Comparison of ENCODE assay signal across 25 cellular contexts in genomic region chr19:513368-514165, GRCh38. TPM values are rescaled to one million over a fixed set of nuclear protein-coding genes. Genes with fewer than 3 reads are reported as not detected.
A peak's percentile ranks its signal among the peaks of the same experiment; 100 is the strongest.
DNase-seq lines count a peak whose midpoint lies in the region; ATAC-seq and TF ChIP-seq lines count a peak whose summit lies in the region.
"Had no signal": no experiment of that assay in that cellular context is flagged by ENCODE, and none has a peak within 500 bp of the region (broad histone marks: within the 10 kb centered on the region; RNA-seq: fewer than 3 reads in every experiment).

No MANE protein-coding gene starts in this region.

- H3K9me3 ChIP-seq in vagina: no peaks in the 10 kb centered on the region
- H3K9me3 ChIP-seq: BE2C, Peyer's patch, SJCRH30 had no signal

- CTCF ChIA-PET in activated CD8-positive, alpha-beta T cell treated with anti-CD3 and anti-CD28 coated beads, Interleukin-2, amount 10 ng/mL, durations not matched to agents 7 days and 5 days (lab: Charles Lee): no interaction called here
- CTCF ChIA-PET in activated CD8-positive, alpha-beta T cell treated with anti-CD3 and anti-CD28 coated beads for 36 hours (lab: Charles Lee): no interaction called here

- peak overlapping the region; percentile 54 for H3K27ac Mint-ChIP-seq in activated CD8-positive, alpha-beta T cell treated with anti-CD3 and anti-CD28 coated beads, Interleukin-2, amount 10 ng/mL, durations not matched to agents 7 days and 5 days
- H3K27ac Mint-ChIP-seq in activated CD8-positive, alpha-beta T cell treated with anti-CD3 and anti-CD28 coated beads for 36 hours: no peak overlapping the region
- H3K27ac Mint-ChIP-seq in endothelial cell (ENCODE audit: unreplicated experiment): no peak overlapping the region

- DNase-seq in activated CD8-positive, alpha-beta T cell treated with anti-CD3 and anti-CD28 coated beads, Interleukin-2, amount 10 ng/mL, durations not matched to agents 7 days and 5 days: no peak
- DNase-seq in activated CD8-positive, alpha-beta T cell treated with anti-CD3 and anti-CD28 coated beads for 36 hours: no peak
- DNase-seq in endothelial cell (ENCODE audit: low spot score) (no peak), vagina (ENCODE audit: extremely low spot score in 2 of 2) (no peak), Ammon's horn (ENCODE audit: low spot score) (no peak), kidney tubule cell (ENCODE audit: low spot score) (no peak)
- DNase-seq: activated CD4-positive, alpha-beta T cell treated with anti-CD3 and anti-CD28 coated beads, Interleukin-2, amount 50 U/mL, for 1 hour; activated T-cell treated with anti-CD3 and anti-CD28 coated beads for 4 hours; amniotic stem cell; BE2C; caudate nucleus; DMS 273 treated with DMSO at 0.1 percent for 48 hours; foreskin melanocyte; NCI-H2107; NCI-H510A treated with DMSO at 0.1 percent for 48 hours; NK-92 treated with Interleukin-12 subunit alpha and Interleukin-12 subunit beta, amount 100 ng/mL, for 24 hours; Peyer's patch; stimulated activated CD4-positive, alpha-beta T cell treated with anti-CD3 and anti-CD28 coated beads, Interleukin-12 subunit alpha, Interleukin-12 subunit beta, amount 100 ng/mL, for 4 hours had no signal

- peak overlapping the region; percentile 62 for H3K27ac ChIP-seq in vagina
- H3K27ac ChIP-seq: SJCRH30, VCaP had no signal

- ATAC-seq in activated CD8-positive, alpha-beta T cell treated with anti-CD3 and anti-CD28 coated beads, Interleukin-2, amount 10 ng/mL, durations not matched to agents 7 days and 5 days: no peak
- ATAC-seq in activated CD8-positive, alpha-beta T cell treated with anti-CD3 and anti-CD28 coated beads for 36 hours: no peak

- POLR2A ChIA-PET in activated CD8-positive, alpha-beta T cell treated with anti-CD3 and anti-CD28 coated beads, Interleukin-2, amount 10 ng/mL, durations not matched to agents 7 days and 5 days (lab: Charles Lee): interaction anchor here (1.3 kb wide), 1 partner anchor 15 kb away, joined by 3 read pairs; no protein-coding TSS in a partner anchor
- POLR2A ChIA-PET in activated CD8-positive, alpha-beta T cell treated with anti-CD3 and anti-CD28 coated beads for 36 hours (lab: Charles Lee): no interaction called here

- H3K36me3 Mint-ChIP-seq in activated CD8-positive, alpha-beta T cell treated with anti-CD3 and anti-CD28 coated beads, Interleukin-2, amount 10 ng/mL, durations not matched to agents 7 days and 5 days (ENCODE audit: low read depth): peaks cover 20% of the 10 kb centered on the region
- H3K36me3 Mint-ChIP-seq in activated CD8-positive, alpha-beta T cell treated with anti-CD3 and anti-CD28 coated beads for 36 hours (ENCODE audit: low read depth): peaks cover 4% of the 10 kb centered on the region
- peaks cover 20% of the 10 kb centered on the region for H3K36me3 Mint-ChIP-seq in endothelial cell (ENCODE audit: low read depth, unreplicated experiment)

- intact Hi-C loops in activated CD8-positive, alpha-beta T cell treated with anti-CD3 and anti-CD28 coated beads for 36 hours (cut with micrococcal nuclease): no loop called here
- intact Hi-C loops in vagina (cut with DNase I): no loop called here

- H3K4me1 Mint-ChIP-seq in activated CD8-positive, alpha-beta T cell treated with anti-CD3 and anti-CD28 coated beads, Interleukin-2, amount 10 ng/mL, durations not matched to agents 7 days and 5 days (ENCODE audit: low read depth): peaks cover 44% of the 10 kb centered on the region
- peaks cover 28% of the 10 kb centered on the region for H3K4me1 Mint-ChIP-seq in activated CD8-positive, alpha-beta T cell treated with anti-CD3 and anti-CD28 coated beads for 36 hours (ENCODE audit: low read depth)
- H3K4me1 Mint-ChIP-seq in endothelial cell (ENCODE audit: unreplicated experiment): peaks cover 18% of the 10 kb centered on the region

- no peak overlapping the region for H3K4me3 Mint-ChIP-seq in activated CD8-positive, alpha-beta T cell treated with anti-CD3 and anti-CD28 coated beads, Interleukin-2, amount 10 ng/mL, durations not matched to agents 7 days and 5 days
- H3K4me3 Mint-ChIP-seq in activated CD8-positive, alpha-beta T cell treated with anti-CD3 and anti-CD28 coated beads for 36 hours: no peak overlapping the region
- peak overlapping the region; percentile 56 for H3K4me3 Mint-ChIP-seq in endothelial cell (ENCODE audit: unreplicated experiment)

- no peaks in the 10 kb centered on the region for H3K27me3 Mint-ChIP-seq in activated CD8-positive, alpha-beta T cell treated with anti-CD3 and anti-CD28 coated beads, Interleukin-2, amount 10 ng/mL, durations not matched to agents 7 days and 5 days (ENCODE audit: low read depth)
- H3K27me3 Mint-ChIP-seq in activated CD8-positive, alpha-beta T cell treated with anti-CD3 and anti-CD28 coated beads for 36 hours: no peaks in the 10 kb centered on the region
- H3K27me3 Mint-ChIP-seq in endothelial cell (ENCODE audit: unreplicated experiment): peaks cover 16% of the 10 kb centered on the region

- H3K4me1 ChIP-seq in vagina: peaks cover 34% of the 10 kb centered on the region
- H3K4me1 ChIP-seq: BE2C had no signal

- H3K4me3 ChIP-seq in vagina: no peak overlapping the region
- H3K4me3 ChIP-seq: Peyer's patch, SJCRH30 had no signal

- H3K36me3 ChIP-seq in vagina: no peaks in the 10 kb centered on the region
- H3K36me3 ChIP-seq: SJCRH30 had no signal

- no peak for TF ChIP-seq CTCF in activated CD8-positive, alpha-beta T cell treated with anti-CD3 and anti-CD28 coated beads for 36 hours (IDR thresholded peaks at IDR 0.05)
- TF ChIP-seq CTCF in endothelial cell (IDR thresholded peaks at IDR 0.05; ENCODE audit: unreplicated experiment) (no peak), vagina (IDR thresholded peaks at IDR 0.05) (no peak)

- TF ChIP-seq POLR2A in vagina (IDR thresholded peaks at IDR 0.05): no peak

- H3K9me3 Mint-ChIP-seq in activated CD8-positive, alpha-beta T cell treated with anti-CD3 and anti-CD28 coated beads, Interleukin-2, amount 10 ng/mL, durations not matched to agents 7 days and 5 days (ENCODE audit: insufficient read depth): no peaks in the 10 kb centered on the region
- no peaks in the 10 kb centered on the region for H3K9me3 Mint-ChIP-seq in activated CD8-positive, alpha-beta T cell treated with anti-CD3 and anti-CD28 coated beads for 36 hours
- H3K9me3 Mint-ChIP-seq in endothelial cell (ENCODE audit: unreplicated experiment): no peaks in the 10 kb centered on the region

- no peaks in the 10 kb centered on the region for H3K27me3 ChIP-seq in vagina
- H3K27me3 ChIP-seq: BE2C, Peyer's patch, SJCRH30 had no signal

RNA-seq across cellular contexts. Expression of gene TPGS1, which starts 6.3 kb away (rescaled TPM):
- 10 to 100 TPM; 20.1 to 20.7 TPM for total RNA-seq in activated CD8-positive, alpha-beta T cell treated with anti-CD3 and anti-CD28 coated beads, Interleukin-2, amount 10 ng/mL, durations not matched to agents 7 days and 5 days
- 1 to 10 TPM; 8.9 to 9.3 TPM for total RNA-seq in activated CD8-positive, alpha-beta T cell treated with anti-CD3 and anti-CD28 coated beads for 36 hours
- total RNA-seq in endothelial cell (ENCODE audit: unreplicated experiment) (18.0 TPM), vagina (39.5 TPM)

RNA-seq across cellular contexts. Expression of gene MADCAM1, which starts 17.3 kb away (rescaled TPM):
- under 1 TPM; 0.16 to 0.39 TPM for total RNA-seq in activated CD8-positive, alpha-beta T cell treated with anti-CD3 and anti-CD28 coated beads, Interleukin-2, amount 10 ng/mL, durations not matched to agents 7 days and 5 days
- under 1 TPM; 0.20 to 0.22 TPM for total RNA-seq in activated CD8-positive, alpha-beta T cell treated with anti-CD3 and anti-CD28 coated beads for 36 hours
- total RNA-seq in endothelial cell (ENCODE audit: unreplicated experiment) (6.5 TPM), vagina (0.49 TPM)

RNA-seq across cellular contexts. Expression of gene CDC34, which starts 18.0 kb away (rescaled TPM):
- total RNA-seq in activated CD8-positive, alpha-beta T cell treated with anti-CD3 and anti-CD28 coated beads, Interleukin-2, amount 10 ng/mL, durations not matched to agents 7 days and 5 days: 10 to 100 TPM; 49.0 to 53.0 TPM
- total RNA-seq in activated CD8-positive, alpha-beta T cell treated with anti-CD3 and anti-CD28 coated beads for 36 hours: 10 to 100 TPM; 38.1 to 43.7 TPM
- total RNA-seq in endothelial cell (ENCODE audit: unreplicated experiment) (126 TPM), vagina (62.6 TPM)

RNA-seq across cellular contexts. Expression of gene GZMM, which starts 30.3 kb away (rescaled TPM):
- total RNA-seq in activated CD8-positive, alpha-beta T cell treated with anti-CD3 and anti-CD28 coated beads, Interleukin-2, amount 10 ng/mL, durations not matched to agents 7 days and 5 days: 10 to 100 TPM; 86.9 to 87.3 TPM
- 10 to 100 TPM; 52.7 to 58.5 TPM for total RNA-seq in activated CD8-positive, alpha-beta T cell treated with anti-CD3 and anti-CD28 coated beads for 36 hours
- not detected for total RNA-seq in endothelial cell (ENCODE audit: unreplicated experiment)
- not detected for total RNA-seq in vagina
- total RNA-seq: A172, kidney epithelial cell, lung microvascular endothelial cell, osteocyte, SJCRH30 had no signal

RNA-seq across cellular contexts. Expression of gene SHC2, which starts 52.7 kb away (rescaled TPM):
- not detected for total RNA-seq in activated CD8-positive, alpha-beta T cell treated with anti-CD3 and anti-CD28 coated beads, Interleukin-2, amount 10 ng/mL, durations not matched to agents 7 days and 5 days
- under 1 TPM; 0.25 to 0.45 TPM for total RNA-seq in activated CD8-positive, alpha-beta T cell treated with anti-CD3 and anti-CD28 coated beads for 36 hours
- total RNA-seq in endothelial cell (ENCODE audit: unreplicated experiment) (46.9 TPM), vagina (26.0 TPM)
- total RNA-seq: T-helper 2 cell treated with Interferon-gamma antibody and Interleukin-4, amounts not matched to agents 100 ng/mL and 5 ng/mL, for 36 hours had no signal
